ENCODE assay signal across 8 cellular contexts in genomic region chr15:38817427-38818155, GRCh38.
DNase-seq lines count a peak whose midpoint lies in the region; ATAC-seq and TF ChIP-seq lines count a peak whose summit lies in the region.

No MANE protein-coding gene starts in this region.

- H3K4me1 Mint-ChIP-seq in natural killer cell treated with Interleukin-12 subunit alpha and Interleukin-12 subunit beta and Interleukin-15 and Interleukin-18, amount 100 ng/mL, for 72 hours (ENCODE audit: low read depth in 2 of 2), result peaks cover 0 to 2% of the 10 kb centered on the region in 2 donors

- no peak overlapping the region for H3K27ac Mint-ChIP-seq in natural killer cell treated with Interleukin-12 subunit alpha and Interleukin-12 subunit beta and Interleukin-15 and Interleukin-18, amount 100 ng/mL, for 72 hours

- TF ChIP-seq POLR2A in esophagus muscularis mucosa (IDR thresholded peaks at IDR 0.05; ENCODE audit: low read depth), result no peak

- H3K27me3 ChIP-seq in esophagus muscularis mucosa, result no peaks in the 10 kb centered on the region

- H3K36me3 ChIP-seq in esophagus muscularis mucosa, result no peaks in the 10 kb centered on the region

- DNase-seq in Caki2 (ENCODE audit: low read depth), result peak; percentile 85
- peak; percentile 15 for DNase-seq in NOMO-1 treated with DMSO at 0.1 percent for 48 hours (lab: John Stamatoyannopoulos, UW; ENCODE audit: unreplicated experiment)
- peak; percentile 76 for DNase-seq in activated T-cell treated with anti-CD3 and anti-CD28 coated beads for 4 hours
- DNase-seq in esophagus muscularis mucosa (ENCODE audit: extremely low spot score), result peak; percentile 95
- DNase-seq in natural killer cell treated with Interleukin-12 subunit alpha and Interleukin-12 subunit beta and Interleukin-15 and Interleukin-18, amount 100 ng/mL, for 72 hours (ENCODE audit: low spot score), result peak; percentile 72
- peak; percentile 72 for DNase-seq in stimulated activated naive CD4-positive, alpha-beta T cell treated with Interleukin-2 at 50 U/mL for 16 hours (lab: John Stamatoyannopoulos, UW)

- peak; percentile 98 to 100 (median 99) for TF ChIP-seq CTCF in esophagus muscularis mucosa (IDR thresholded peaks at IDR 0.05)

- H3K4me1 ChIP-seq in esophagus muscularis mucosa, result peaks cover 0 to 19% (median 15%) of the 10 kb centered on the region in 4 donors

- in situ Hi-C loops in Caki2 (cut with HindIII; ENCODE audit: low pct_unique_long_range_greater_than_20kb, low sequenced_read_pairs), result no loop called here

- intact Hi-C loops in esophagus muscularis mucosa (cut with DNase I), result loop anchor here (2.0 to 10.0 kb wide), 4 partner anchors 173 to 937 kb away; partner anchors contain the start of gene THBS1

- H3K27ac ChIP-seq in esophagus muscularis mucosa (replicated peaks in 1 of 4), result peak overlapping the region in 3 of 4 donors; percentile 54 to 63 (median 57)

- peaks cover 10 to 26% of the 10 kb centered on the region in 2 donors for H3K27me3 Mint-ChIP-seq in natural killer cell treated with Interleukin-12 subunit alpha and Interleukin-12 subunit beta and Interleukin-15 and Interleukin-18, amount 100 ng/mL, for 72 hours

- H3K4me3 Mint-ChIP-seq in natural killer cell treated with Interleukin-12 subunit alpha and Interleukin-12 subunit beta and Interleukin-15 and Interleukin-18, amount 100 ng/mL, for 72 hours, result no peak overlapping the region

- no peaks in the 10 kb centered on the region for H3K9me3 ChIP-seq in esophagus muscularis mucosa

- TF ChIP-seq EP300 in esophagus muscularis mucosa (IDR thresholded peaks at IDR 0.05), result no peak

- ATAC-seq in GM19397 (IDR thresholded peaks at IDR 0.05; ENCODE audit: unreplicated experiment) (peak; percentile 88), HG03457 (IDR thresholded peaks at IDR 0.05; ENCODE audit: unreplicated experiment) (peak; percentile 86)
- peak; percentile 85 to 87 for ATAC-seq in natural killer cell treated with Interleukin-12 subunit alpha and Interleukin-12 subunit beta and Interleukin-15 and Interleukin-18, amount 100 ng/mL, for 72 hours

- no peaks in the 10 kb centered on the region for H3K36me3 Mint-ChIP-seq in natural killer cell treated with Interleukin-12 subunit alpha and Interleukin-12 subunit beta and Interleukin-15 and Interleukin-18, amount 100 ng/mL, for 72 hours

- H3K9me3 Mint-ChIP-seq in natural killer cell treated with Interleukin-12 subunit alpha and Interleukin-12 subunit beta and Interleukin-15 and Interleukin-18, amount 100 ng/mL, for 72 hours, result no peaks in the 10 kb centered on the region

- WGBS in esophagus muscularis mucosa, result 24% methylated on average over 7 of the region's 12 CpGs

- no peak overlapping the region for H3K4me3 ChIP-seq in esophagus muscularis mucosa

Comparison
In these comparisons a context has a peak if more than half of its experiments do, and no peak if none do; other contexts are left out.
1. DNase-seq: peak in every context shown above with its lines; median percentile 95 in esophagus muscularis mucosa; 85 in Caki2; 76 in activated T-cell treated with anti-CD3 and anti-CD28 coated beads for 4 hours; 72 in natural killer cell treated with Interleukin-12 subunit alpha and Interleukin-12 subunit beta and Interleukin-15 and Interleukin-18, amount 100 ng/mL, for 72 hours; 72 in stimulated activated naive CD4-positive, alpha-beta T cell treated with Interleukin-2 at 50 U/mL for 16 hours; 15 in NOMO-1 treated with DMSO at 0.1 percent for 48 hours.